In genomic region chr4:159280442-159281172, GRCh38 we compare ENCODE assay signal across 21 cellular contexts.
DNase-seq lines count a peak whose midpoint lies in the region; ATAC-seq and TF ChIP-seq lines count a peak whose summit lies in the region.
"Had no signal": no experiment of that assay in that cellular context is flagged by ENCODE, and none has a peak within 500 bp of the region (broad histone marks: within the 10 kb centered on the region; RNA-seq: fewer than 3 reads in every experiment).

No MANE protein-coding gene starts in this region.

- TF ChIP-seq POLR2A in body of pancreas (IDR thresholded peaks at IDR 0.05) = no peak

- TF ChIP-seq CTCF in right atrium auricular region (IDR thresholded peaks at IDR 0.05) (no peak), body of pancreas (IDR thresholded peaks at IDR 0.05) (no peak), lower lobe of right lung (IDR thresholded peaks at IDR 0.05) (no peak)

- H3K4me1 Mint-ChIP-seq in natural killer cell treated with Interleukin-12 subunit alpha and Interleukin-12 subunit beta and Interleukin-15 and Interleukin-18, amount 100 ng/mL, for 72 hours (ENCODE audit: low read depth in 2 of 2) = peaks cover 0 to 9% of the 10 kb centered on the region in 2 donors
- H3K4me1 Mint-ChIP-seq: activated CD8-positive, alpha-beta memory T cell treated with anti-CD3 and anti-CD28 coated beads, Interleukin-2, amount 10 ng/mL, durations not matched to agents 7 days and 5 days; activated naive CD8-positive, alpha-beta T cell treated with anti-CD3 and anti-CD28 coated beads, Interleukin-2, amount 10 ng/mL, durations not matched to agents 7 days and 5 days; activated T-helper 17 cell treated with anti-CD3 and anti-CD28 coated beads, Interleukin-2, amount 50 U/mL, for 72 hours had no signal

- H3K27ac ChIP-seq in right atrium auricular region (peak overlapping the region in 1 of 2 donors; percentile 1), body of pancreas (peak overlapping the region in 2 of 4 donors; percentile 12 to 42), lower lobe of right lung (no peak overlapping the region)
- H3K27ac ChIP-seq: C4-2B, uterus had no signal

- H3K9me3 ChIP-seq in right atrium auricular region (no peaks in the 10 kb centered on the region), body of pancreas (no peaks in the 10 kb centered on the region), lower lobe of right lung (no peaks in the 10 kb centered on the region), MG63 (peaks cover 2% of the 10 kb centered on the region)
- H3K9me3 ChIP-seq: uterus had no signal

- no peak for DNase-seq in left ventricle myocardium superior
- DNase-seq in right atrium auricular region (ENCODE audit: low spot score) = no peak
- DNase-seq in body of pancreas = no peak
- no peak for DNase-seq in lower lobe of right lung
- DNase-seq in natural killer cell treated with Interleukin-12 subunit alpha and Interleukin-12 subunit beta and Interleukin-15 and Interleukin-18, amount 100 ng/mL, for 72 hours (ENCODE audit: low spot score) = no peak
- DNase-seq in MG63 = no peak
- DNase-seq in NCI-H128 (lab: John Stamatoyannopoulos, UW; ENCODE audit: unreplicated experiment) = no peak
- DNase-seq: activated CD4-positive, alpha-beta T cell treated with anti-CD3 and anti-CD28 coated beads for 4 hours; activated CD8-positive, alpha-beta memory T cell treated with anti-CD3 and anti-CD28 coated beads, Interleukin-2, amount 10 ng/mL, durations not matched to agents 7 days and 5 days; activated naive CD8-positive, alpha-beta T cell treated with anti-CD3 and anti-CD28 coated beads, Interleukin-2, amount 10 ng/mL, durations not matched to agents 7 days and 5 days; endodermal cell; GDM1; NCI-H146; NCI-H526; nucleus accumbens; SHP77; uterus had no signal

- H3K27me3 ChIP-seq in right atrium auricular region (no peaks in the 10 kb centered on the region), body of pancreas (no peaks in the 10 kb centered on the region), lower lobe of right lung (ENCODE audit: low read depth) (no peaks in the 10 kb centered on the region), MG63 (no peaks in the 10 kb centered on the region)
- H3K27me3 ChIP-seq: uterus had no signal

- no peaks in the 10 kb centered on the region for H3K27me3 Mint-ChIP-seq in natural killer cell treated with Interleukin-12 subunit alpha and Interleukin-12 subunit beta and Interleukin-15 and Interleukin-18, amount 100 ng/mL, for 72 hours
- H3K27me3 Mint-ChIP-seq: activated CD8-positive, alpha-beta memory T cell treated with anti-CD3 and anti-CD28 coated beads, Interleukin-2, amount 10 ng/mL, durations not matched to agents 7 days and 5 days; activated naive CD8-positive, alpha-beta T cell treated with anti-CD3 and anti-CD28 coated beads, Interleukin-2, amount 10 ng/mL, durations not matched to agents 7 days and 5 days; activated T-helper 17 cell treated with anti-CD3 and anti-CD28 coated beads, Interleukin-2, amount 50 U/mL, for 72 hours; IgD-negative memory B cell had no signal

- H3K36me3 ChIP-seq in right atrium auricular region (no peaks in the 10 kb centered on the region), body of pancreas (replicated peaks in 1 of 2; ENCODE audit: insufficient read depth in 1 of 2, low read depth in 2 of 2) (no peaks in the 10 kb centered on the region), lower lobe of right lung (no peaks in the 10 kb centered on the region), MG63 (peaks cover 8% of the 10 kb centered on the region)
- H3K36me3 ChIP-seq: uterus had no signal

- H3K4me3 ChIP-seq in right atrium auricular region (no peak overlapping the region), body of pancreas (no peak overlapping the region), lower lobe of right lung (no peak overlapping the region), MG63 (no peak overlapping the region)
- H3K4me3 ChIP-seq: uterus had no signal

- H3K36me3 Mint-ChIP-seq in natural killer cell treated with Interleukin-12 subunit alpha and Interleukin-12 subunit beta and Interleukin-15 and Interleukin-18, amount 100 ng/mL, for 72 hours = no peaks in the 10 kb centered on the region
- H3K36me3 Mint-ChIP-seq: activated naive CD8-positive, alpha-beta T cell treated with anti-CD3 and anti-CD28 coated beads, Interleukin-2, amount 10 ng/mL, durations not matched to agents 7 days and 5 days had no signal

- H3K4me3 Mint-ChIP-seq in natural killer cell treated with Interleukin-12 subunit alpha and Interleukin-12 subunit beta and Interleukin-15 and Interleukin-18, amount 100 ng/mL, for 72 hours = no peak overlapping the region
- H3K4me3 Mint-ChIP-seq: activated CD8-positive, alpha-beta memory T cell treated with anti-CD3 and anti-CD28 coated beads, Interleukin-2, amount 10 ng/mL, durations not matched to agents 7 days and 5 days; activated naive CD8-positive, alpha-beta T cell treated with anti-CD3 and anti-CD28 coated beads, Interleukin-2, amount 10 ng/mL, durations not matched to agents 7 days and 5 days; activated T-helper 17 cell treated with anti-CD3 and anti-CD28 coated beads, Interleukin-2, amount 50 U/mL, for 72 hours; endodermal cell; IgD-negative memory B cell had no signal

- H3K4me1 ChIP-seq in right atrium auricular region (peaks cover 0 to 18% of the 10 kb centered on the region in 2 donors), body of pancreas (peaks cover 37% of the 10 kb centered on the region), lower lobe of right lung (peaks cover 15% of the 10 kb centered on the region)
- H3K4me1 ChIP-seq: uterus had no signal

- WGBS in body of pancreas, 2 donors = 68 to 71% methylated on average over 13 of the region's 13 CpGs

- no peak overlapping the region for H3K27ac Mint-ChIP-seq in natural killer cell treated with Interleukin-12 subunit alpha and Interleukin-12 subunit beta and Interleukin-15 and Interleukin-18, amount 100 ng/mL, for 72 hours
- H3K27ac Mint-ChIP-seq: activated CD8-positive, alpha-beta memory T cell treated with anti-CD3 and anti-CD28 coated beads, Interleukin-2, amount 10 ng/mL, durations not matched to agents 7 days and 5 days; activated naive CD8-positive, alpha-beta T cell treated with anti-CD3 and anti-CD28 coated beads, Interleukin-2, amount 10 ng/mL, durations not matched to agents 7 days and 5 days; activated T-helper 17 cell treated with anti-CD3 and anti-CD28 coated beads, Interleukin-2, amount 50 U/mL, for 72 hours; endodermal cell; IgD-negative memory B cell had no signal

- intact Hi-C loops in left ventricle myocardium superior (cut with micrococcal nuclease) = no loop called here
- intact Hi-C loops in body of pancreas (cut with DNase I) = no loop called here
- intact Hi-C loops in lower lobe of right lung (cut with DNase I) = no loop called here

- ATAC-seq in left ventricle myocardium superior = peak; percentile 36
- ATAC-seq in body of pancreas = peak; percentile 56
- peak; percentile 80 to 86 for ATAC-seq in lower lobe of right lung
- ATAC-seq in natural killer cell treated with Interleukin-12 subunit alpha and Interleukin-12 subunit beta and Interleukin-15 and Interleukin-18, amount 100 ng/mL, for 72 hours = no peak
- ATAC-seq in GM21717 (IDR thresholded peaks at IDR 0.05; ENCODE audit: unreplicated experiment) = no peak
- ATAC-seq: activated CD8-positive, alpha-beta memory T cell treated with anti-CD3 and anti-CD28 coated beads, Interleukin-2, amount 10 ng/mL, durations not matched to agents 7 days and 5 days; activated T-helper 17 cell treated with anti-CD3 and anti-CD28 coated beads, Interleukin-2, amount 50 U/mL, for 72 hours had no signal

- no peaks in the 10 kb centered on the region for H3K9me3 Mint-ChIP-seq in natural killer cell treated with Interleukin-12 subunit alpha and Interleukin-12 subunit beta and Interleukin-15 and Interleukin-18, amount 100 ng/mL, for 72 hours
- H3K9me3 Mint-ChIP-seq: activated naive CD8-positive, alpha-beta T cell treated with anti-CD3 and anti-CD28 coated beads, Interleukin-2, amount 10 ng/mL, durations not matched to agents 7 days and 5 days; activated T-helper 17 cell treated with anti-CD3 and anti-CD28 coated beads, Interleukin-2, amount 50 U/mL, for 72 hours; endodermal cell had no signal

Comparison
In these comparisons a context has a peak if more than half of its experiments do, and no peak if none do; other contexts are left out.
1. ATAC-seq: peak in left ventricle myocardium superior (single experiment), body of pancreas (single experiment) and lower lobe of right lung (2 of 2); none in natural killer cell treated with Interleukin-12 subunit alpha and Interleukin-12 subunit beta and Interleukin-15 and Interleukin-18, amount 100 ng/mL, for 72 hours (0 of 2) and GM21717 (single experiment).